Comparison of ENCODE assay signal across 19 cellular contexts in genomic region chr20:46232575-46232974, GRCh38.
"Had no signal": no experiment of that assay in that cellular context is flagged by ENCODE, and none has a peak within 500 bp of the region (broad histone marks: within the 10 kb centered on the region; RNA-seq: fewer than 3 reads in every experiment).

No MANE protein-coding gene starts in this region.

- DNase-seq: activated B cell treated with CpG ODN at 0.5 μM for 24 hours; activated CD4-positive, alpha-beta memory T cell treated with anti-CD3 and anti-CD28 coated beads, Interleukin-2, amount 10 ng/mL, durations not matched to agents 7 days and 5 days; activated CD4-positive, alpha-beta T cell treated with anti-CD3 and anti-CD28 coated beads for 48 hours; activated CD8-positive, alpha-beta memory T cell treated with anti-CD3 and anti-CD28 coated beads, Interleukin-2, amount 10 ng/mL, durations not matched to agents 7 days and 5 days; activated naive CD4-positive, alpha-beta T cell treated with Interleukin-2 at 50 U/mL for 16 hours; activated naive CD8-positive, alpha-beta T cell treated with anti-CD3 and anti-CD28 coated beads, Interleukin-2, amount 10 ng/mL, durations not matched to agents 7 days and 5 days; amygdala; dermis blood vessel endothelial cell; effector memory CD4-positive, alpha-beta T cell; heart left ventricle; left ventricle myocardium inferior; mammary epithelial cell; midbrain; nephron progenitor cell; stimulated activated CD4-positive, alpha-beta T cell treated with anti-CD3 and anti-CD28 coated beads, Interleukin-1b, Interleukin-23, amount 100 ng/mL, for 48 hours; stimulated activated CD8-positive, alpha-beta memory T cell treated with anti-CD3 and anti-CD28 coated beads, Interleukin-4, amount 100 ng/mL, for 48 hours; stimulated activated naive CD4-positive, alpha-beta T cell had no signal

- ATAC-seq: activated CD8-positive, alpha-beta memory T cell treated with anti-CD3 and anti-CD28 coated beads, Interleukin-2, amount 10 ng/mL, durations not matched to agents 7 days and 5 days; activated T-helper 17 cell treated with anti-CD3 and anti-CD28 coated beads, Interleukin-2, amount 50 U/mL, for 72 hours; gastroesophageal sphincter; heart left ventricle had no signal
